ENCODE assay signal across 8 cellular contexts in the genomic region with DNA sequence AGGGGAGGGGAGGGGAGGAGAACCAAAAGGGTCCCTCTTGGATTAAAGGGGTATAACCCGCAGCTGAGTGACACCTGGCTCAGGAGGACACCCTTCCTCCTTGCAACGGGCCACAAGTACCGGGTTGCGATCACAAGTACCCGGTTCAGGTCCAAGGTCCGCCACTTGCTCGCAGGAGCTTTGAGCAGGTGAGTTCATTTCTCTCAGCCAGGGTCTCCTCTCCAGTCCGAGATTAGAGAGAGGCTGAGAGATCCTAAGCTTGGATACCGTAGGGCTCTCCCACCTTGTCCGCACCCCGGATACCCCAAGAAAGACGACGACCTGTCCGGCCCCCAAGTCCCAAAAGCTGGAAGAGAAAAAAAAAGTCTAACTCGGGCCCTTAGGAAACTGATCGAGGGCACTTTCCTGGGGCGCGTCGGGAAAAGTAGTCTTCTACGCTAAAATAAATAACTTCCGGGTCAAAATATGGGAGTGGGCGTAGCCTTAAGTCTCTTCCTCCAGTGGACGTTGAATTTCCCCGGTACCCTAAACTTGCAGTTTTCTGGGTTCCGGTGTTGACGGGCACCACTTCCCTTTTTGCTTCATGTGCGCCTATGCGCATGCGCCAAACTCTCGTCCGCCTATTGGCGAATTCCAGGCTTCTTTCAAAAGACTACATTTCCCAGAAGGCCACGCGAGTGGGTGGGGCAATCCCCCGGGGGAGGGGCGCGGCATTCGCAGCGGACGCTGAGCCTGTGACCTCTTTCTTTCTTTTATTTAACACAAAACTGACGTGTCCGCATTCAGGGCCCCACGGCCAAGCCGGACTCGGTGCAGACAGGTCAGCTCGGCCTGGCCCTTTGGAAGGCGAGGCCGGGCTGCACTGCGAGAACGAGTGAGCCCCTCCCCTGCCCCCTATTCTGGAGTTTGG. TPM values are rescaled to one million over a fixed set of nuclear protein-coding genes. Genes with fewer than 3 reads are reported as not detected.
A peak's percentile ranks its signal among the peaks of the same experiment; 100 is the strongest.
DNase-seq lines count a peak whose midpoint lies in the region; ATAC-seq and TF ChIP-seq lines count a peak whose summit lies in the region.

No MANE protein-coding gene starts in this region.

- no peaks in the 10 kb centered on the region for H3K9me3 Mint-ChIP-seq in T-helper 1 cell treated with Interleukin-12 subunit alpha and Interleukin-12 subunit beta and Interleukin-4 antibody, amounts not matched to agents 30 μg/mL and 1 μg/mL, for 36 hours
- H3K9me3 Mint-ChIP-seq in progenitor cell of endocrine pancreas (ENCODE audit: low read depth) = no peaks in the 10 kb centered on the region

- H3K4me3 Mint-ChIP-seq in T-helper 1 cell treated with Interleukin-12 subunit alpha and Interleukin-12 subunit beta and Interleukin-4 antibody, amounts not matched to agents 30 μg/mL and 1 μg/mL, for 36 hours = peak overlapping the region; percentile 93
- peak overlapping the region; percentile 93 for H3K4me3 Mint-ChIP-seq in progenitor cell of endocrine pancreas (ENCODE audit: low read depth)

- ATAC-seq in GM18498 (IDR thresholded peaks at IDR 0.05; ENCODE audit: unreplicated experiment) (peak; percentile 80), HG02885 (IDR thresholded peaks at IDR 0.05; ENCODE audit: poor library complexity, unreplicated experiment) (peak; percentile 89), left ventricle myocardium superior (peak; percentile 93)

- peak overlapping the region; percentile 96 for H3K27ac ChIP-seq in angular gyrus (ENCODE audit: low read depth, low read length)

- H3K27me3 Mint-ChIP-seq in T-helper 1 cell treated with Interleukin-12 subunit alpha and Interleukin-12 subunit beta and Interleukin-4 antibody, amounts not matched to agents 30 μg/mL and 1 μg/mL, for 36 hours (ENCODE audit: low read depth) = no peaks in the 10 kb centered on the region
- H3K27me3 Mint-ChIP-seq in progenitor cell of endocrine pancreas = no peaks in the 10 kb centered on the region

- TF ChIP-seq CTCF in progenitor cell of endocrine pancreas (IDR thresholded peaks at IDR 0.05; ENCODE audit: unreplicated experiment) = no peak

- peak overlapping the region; percentile 96 for H3K27ac Mint-ChIP-seq in T-helper 1 cell treated with Interleukin-12 subunit alpha and Interleukin-12 subunit beta and Interleukin-4 antibody, amounts not matched to agents 30 μg/mL and 1 μg/mL, for 36 hours
- H3K27ac Mint-ChIP-seq in progenitor cell of endocrine pancreas = peak overlapping the region; percentile 98

- peak; percentile 99 for DNase-seq in NCI-H1694 (lab: John Stamatoyannopoulos, UW)
- DNase-seq in left ventricle myocardium superior = peak; percentile 98
- peak; percentile 98 for DNase-seq in progenitor cell of endocrine pancreas (ENCODE audit: low spot score, unreplicated experiment)
- peak; percentile 100 for DNase-seq in ureter (ENCODE audit: low spot score)

- intact Hi-C loops in left ventricle myocardium superior (cut with micrococcal nuclease) = no loop called here

- peaks cover 13% of the 10 kb centered on the region for H3K4me1 Mint-ChIP-seq in T-helper 1 cell treated with Interleukin-12 subunit alpha and Interleukin-12 subunit beta and Interleukin-4 antibody, amounts not matched to agents 30 μg/mL and 1 μg/mL, for 36 hours (ENCODE audit: low read depth)
- H3K4me1 Mint-ChIP-seq in progenitor cell of endocrine pancreas (ENCODE audit: low read depth) = peaks cover 11% of the 10 kb centered on the region

- H3K36me3 Mint-ChIP-seq in T-helper 1 cell treated with Interleukin-12 subunit alpha and Interleukin-12 subunit beta and Interleukin-4 antibody, amounts not matched to agents 30 μg/mL and 1 μg/mL, for 36 hours (ENCODE audit: low read depth) = no peaks in the 10 kb centered on the region
- peaks cover 2% of the 10 kb centered on the region for H3K36me3 Mint-ChIP-seq in progenitor cell of endocrine pancreas (ENCODE audit: insufficient read depth)

RNA-seq across cellular contexts. Expression of gene C19orf67, which starts 4.4 kb away (rescaled TPM):
- total RNA-seq in left ventricle myocardium superior (not detected), progenitor cell of endocrine pancreas (0.43 TPM in 1 of 2 replicates, not detected in the other), ureter (not detected)

RNA-seq across cellular contexts. Expression of gene MISP3, which starts 8.6 kb away (rescaled TPM):
- total RNA-seq in left ventricle myocardium superior = 6.8 TPM
- total RNA-seq in progenitor cell of endocrine pancreas = 3.0 and 3.5 TPM in 2 replicates
- 4.3 TPM for total RNA-seq in ureter

RNA-seq across cellular contexts. Expression of gene SAMD1, which starts 9.4 kb away (rescaled TPM):
- total RNA-seq in left ventricle myocardium superior = 58.0 TPM
- total RNA-seq in progenitor cell of endocrine pancreas = 64.7 and 72.4 TPM in 2 replicates
- total RNA-seq in ureter = 24.3 TPM

RNA-seq across cellular contexts. Expression of gene PALM3, which starts 19.3 kb away (rescaled TPM):
- total RNA-seq in left ventricle myocardium superior (not detected), progenitor cell of endocrine pancreas (5.7 and 7.7 TPM in 2 replicates), ureter (24.1 TPM)

RNA-seq across cellular contexts. Expression of gene PRKACA, which starts 36.4 kb away (rescaled TPM):
- 514 TPM for total RNA-seq in left ventricle myocardium superior
- total RNA-seq in progenitor cell of endocrine pancreas = 87.4 and 92.1 TPM in 2 replicates
- total RNA-seq in ureter = 89.3 TPM

Comparison
In these comparisons a context has a peak if more than half of its experiments do, and no peak if none do; other contexts are left out.
1. Peak in every context shown above with its lines: DNase-seq, ATAC-seq and H3K27ac ChIP-seq.